In the genomic region with DNA sequence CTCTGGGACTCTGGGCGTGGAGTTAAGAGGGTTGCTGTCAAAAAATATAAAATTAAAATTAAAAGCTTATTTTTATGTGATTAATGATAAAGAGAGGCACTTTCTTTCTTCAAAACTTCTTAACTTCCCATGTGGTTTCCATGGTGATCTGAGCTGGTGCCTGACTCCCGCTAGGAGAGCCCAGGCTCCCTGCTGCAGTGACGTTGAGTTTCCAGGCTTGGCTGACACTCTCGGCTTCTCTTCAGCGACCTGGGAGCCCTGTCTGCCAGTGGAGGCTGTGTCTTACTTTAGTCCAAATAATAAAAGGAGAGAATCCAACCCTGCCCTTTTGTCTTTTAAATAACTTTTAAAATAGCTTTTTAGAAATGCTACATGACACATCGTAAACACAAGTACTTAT, we compare ENCODE assay signal across 20 cellular contexts.
"Had no signal": no experiment of that assay in that cellular context is flagged by ENCODE, and none has a peak within 500 bp of the region (broad histone marks: within the 10 kb centered on the region; RNA-seq: fewer than 3 reads in every experiment).

No MANE protein-coding gene starts in this region.

- H3K27me3 ChIP-seq: esophagus muscularis mucosa, gastroesophageal sphincter, hepatocyte, right atrium auricular region, sigmoid colon, testis, transverse colon had no signal

- H3K79me2 ChIP-seq: hepatocyte had no signal

- H3K36me3 ChIP-seq: esophagus muscularis mucosa, gastroesophageal sphincter, neutrophil, right atrium auricular region, sigmoid colon, transverse colon had no signal

- H2AFZ ChIP-seq: hepatocyte had no signal

- H3K4me2 ChIP-seq: hepatocyte had no signal

- H3K27ac ChIP-seq: epithelial cell of prostate, esophagus muscularis mucosa, gastroesophageal sphincter, hepatocyte, neutrophil, right atrium auricular region, sigmoid colon, skin epidermis, testis, transverse colon had no signal

- H3K4me3 ChIP-seq: esophagus muscularis mucosa, gastroesophageal sphincter, hepatocyte, right atrium auricular region, sigmoid colon, skin epidermis, testis, transverse colon had no signal

- DNase-seq: effector memory CD8-positive, alpha-beta T cell; foreskin fibroblast; kidney; left colon; naive thymus-derived CD4-positive, alpha-beta T cell; nephron progenitor cell; sigmoid colon; stimulated activated CD4-positive, alpha-beta T cell treated with anti-CD3 and anti-CD28 coated beads, Interleukin-2, amount 100 ng/mL, for 24 hours; stimulated activated CD4-positive, alpha-beta T cell treated with anti-CD3 and anti-CD28 coated beads, Interleukin-4, amount 100 ng/mL, for 4 hours; stimulated activated naive B cell treated with anti-CD40 and anti-IgM and Interleukin-4, amounts not matched to agents 10 μg/mL and 1 μg/mL and 100 μg/mL, for 72 hours; stimulated activated naive CD8-positive, alpha-beta T cell treated with anti-CD3 and anti-CD28 coated beads, Interleukin-15, amount 100 ng/mL, for 72 hours; testis; transverse colon had no signal

- ATAC-seq: effector memory CD8-positive, alpha-beta T cell; gastroesophageal sphincter; left colon; naive thymus-derived CD4-positive, alpha-beta T cell; stimulated activated naive B cell treated with anti-CD40 and anti-IgM and Interleukin-4, amounts not matched to agents 10 μg/mL and 1 μg/mL and 100 μg/mL, for 72 hours; stimulated activated naive CD8-positive, alpha-beta T cell treated with anti-CD3 and anti-CD28 coated beads, Interleukin-15, amount 100 ng/mL, for 72 hours had no signal

- H3K4me1 ChIP-seq: right atrium auricular region, testis, transverse colon had no signal

- H3K9me3 ChIP-seq: neutrophil, testis, transverse colon had no signal
